In genomic region chr6:161245363-161245762, GRCh38 we compare ENCODE assay signal across 23 cellular contexts. TPM values are rescaled to one million over a fixed set of nuclear protein-coding genes. Genes with fewer than 3 reads are reported as not detected.
A peak's percentile ranks its signal among the peaks of the same experiment; 100 is the strongest.
DNase-seq lines count a peak whose midpoint lies in the region; ATAC-seq, FAIRE-seq and TF ChIP-seq lines count a peak whose summit lies in the region.
"Had no signal": no experiment of that assay in that cellular context is flagged by ENCODE, and none has a peak within 500 bp of the region (broad histone marks: within the 10 kb centered on the region; RNA-seq: fewer than 3 reads in every experiment).

No MANE protein-coding gene starts in this region.

- no peaks in the 10 kb centered on the region; the same call in 2 of the 3 replicates for H3K36me3 ChIP-seq in K562 (ENCODE audit: control insufficient read depth, insufficient read depth, low read length)

- no peaks in the 10 kb centered on the region for H3K79me2 ChIP-seq in K562 (ENCODE audit: control insufficient read depth, insufficient read depth, low read length)

- no peak overlapping the region for H3K4me3 ChIP-seq in K562
- no peak overlapping the region for H3K4me3 ChIP-seq in coronary artery
- H3K4me3 ChIP-seq: BLaER1, GM23248 had no signal

- H3K4me1 ChIP-seq in K562 (replicated peaks in 1 of 2; ENCODE audit: control insufficient read depth in 2 of 2, insufficient read depth in 2 of 2, low read length in 2 of 2) = peaks cover 7 to 20% of the 10 kb centered on the region in 2 experiments; a peak in 4 of 5 replicates
- H3K4me1 ChIP-seq: BLaER1, Caco-2 had no signal

- no peak overlapping the region for H2AFZ ChIP-seq in K562 (ENCODE audit: low read depth, low read length)
- H2AFZ ChIP-seq: GM23248 had no signal

- no peak overlapping the region for H3K9ac ChIP-seq in K562 (ENCODE audit: insufficient read depth in 1 of 2, low read depth in 2 of 2, low read length in 2 of 2)
- H3K9ac ChIP-seq: BLaER1, GM23248 had no signal

- POLR2A ChIA-PET in K562 (lab: Yijun Ruan, JAX) = interaction anchor here (0.7 to 8.0 kb wide), 9 partner anchors 8 to 259 kb away, joined by 3 to 45 read pairs (median 4); partner anchors contain the start of gene MAP3K4

- TF ChIP-seq CTCF in K562 (IDR thresholded peaks at IDR 0.05 in 2 of 3, conservative IDR thresholded peaks at IDR 0.05 in 1 of 3; ENCODE audit: insufficient read depth in 2 of 3, low read depth in 1 of 3, low read length in 3 of 3) = no peak
- TF ChIP-seq CTCF in coronary artery (IDR thresholded peaks at IDR 0.05) = no peak
- no peak for TF ChIP-seq CTCF in type B pancreatic cell (conservative IDR thresholded peaks at IDR 0.05)
- TF ChIP-seq CTCF in osteocyte (IDR thresholded peaks at IDR 0.05) = no peak

- intact Hi-C loops in K562 (cut with micrococcal nuclease) = no loop called here

- H3K4me2 ChIP-seq in K562 (ENCODE audit: insufficient read depth, low read length) = no peak overlapping the region
- H3K4me2 ChIP-seq: BLaER1 had no signal

- H3K27ac Mint-ChIP-seq in type B pancreatic cell = no peak overlapping the region
- H3K27ac Mint-ChIP-seq in osteocyte (ENCODE audit: unreplicated experiment) = no peak overlapping the region
- H3K27ac Mint-ChIP-seq: B cell; CD4-positive, CD25-positive, alpha-beta regulatory T cell; CD8-positive, alpha-beta T cell; H9 had no signal

- TF ChIP-seq RAD21 in K562 (CRISPR knock-in tag; conservative IDR thresholded peaks at IDR 0.05 in 1 of 2, IDR thresholded peaks at IDR 0.05 in 1 of 2) = no peak

- H3K36me3 Mint-ChIP-seq in type B pancreatic cell (peaks cover 19% of the 10 kb centered on the region), osteocyte (ENCODE audit: unreplicated experiment) (peaks cover 5% of the 10 kb centered on the region)
- H3K36me3 Mint-ChIP-seq: CD8-positive, alpha-beta T cell had no signal

- no peaks in the 10 kb centered on the region for H3K9me3 ChIP-seq in K562 (replicated peaks; ENCODE audit: control insufficient read depth, insufficient read depth, low read depth, low read length)
- H3K9me3 ChIP-seq: Caco-2 had no signal

- FAIRE-seq in K562 (lab: Jason Lieb, UNC) = no peak
- FAIRE-seq: G401.6, GM12892, GM19239, H1 had no signal

- no peaks in the 10 kb centered on the region for H3K27me3 ChIP-seq in K562 (ENCODE audit: control insufficient read depth in 2 of 2, insufficient read depth in 2 of 2, low read length in 2 of 2)
- H3K27me3 ChIP-seq: BLaER1 had no signal

- no peak overlapping the region for H3K4me3 Mint-ChIP-seq in type B pancreatic cell
- H3K4me3 Mint-ChIP-seq in osteocyte (ENCODE audit: unreplicated experiment) = no peak overlapping the region
- H3K4me3 Mint-ChIP-seq: B cell; CD4-positive, CD25-positive, alpha-beta regulatory T cell; CD8-positive, alpha-beta T cell; H9 had no signal

- no peaks in the 10 kb centered on the region for H4K20me1 ChIP-seq in K562 (replicated peaks; ENCODE audit: control insufficient read depth, insufficient read depth, low read length)

- DNase-seq in K562 (ENCODE audit: extremely low read depth in 1 of 4, low spot score in 3 of 4) = no peak
- peak; percentile 21 for DNase-seq in coronary artery (ENCODE audit: low spot score)
- DNase-seq in mesenteric fat pad (ENCODE audit: low spot score) = peak; percentile 9
- DNase-seq in type B pancreatic cell (ENCODE audit: extremely low spot score, unreplicated experiment) = peak; percentile 36
- no peak for DNase-seq in NCI-H82 (lab: John Stamatoyannopoulos, UW)
- DNase-seq in SW 1271 (lab: John Stamatoyannopoulos, UW) = no peak
- no peak for DNase-seq in osteocyte (ENCODE audit: extremely low spot score, unreplicated experiment)
- no peak for DNase-seq in kidney glomerular epithelial cell (lab: John Stamatoyannopoulos, UW)
- DNase-seq: Caco-2; CD4-positive, CD25-positive, alpha-beta regulatory T cell; CD8-positive, alpha-beta T cell; DMS153; DND-41; GM23248; H9 had no signal

- CTCF ChIA-PET in K562 (lab: Yijun Ruan, JAX; ENCODE audit: low intra/inter-chr PET ratio) = no interaction called here

- ATAC-seq in K562 = no peak
- ATAC-seq: CD8-positive, alpha-beta T cell; HCT116 had no signal

- in situ Hi-C loops in K562 (cut with MboI) = no loop called here

- H3K27me3 Mint-ChIP-seq in type B pancreatic cell (no peaks in the 10 kb centered on the region), osteocyte (ENCODE audit: unreplicated experiment) (no peaks in the 10 kb centered on the region)
- H3K27me3 Mint-ChIP-seq: B cell; CD4-positive, CD25-positive, alpha-beta regulatory T cell had no signal

- no peaks in the 10 kb centered on the region for H3K9me1 ChIP-seq in K562 (ENCODE audit: control insufficient read depth, insufficient read depth, low read length)

- no peak for TF ChIP-seq EP300 in K562 (IDR thresholded peaks at IDR 0.05; ENCODE audit: low read length)

- BruUV-seq in K562 (replicated peaks; lab: Mats Ljungman, UMichigan) = no TSS peak

- H3K27ac ChIP-seq in K562 (ENCODE audit: extremely low read depth, low read depth, low read length) = no peak overlapping the region
- no peak overlapping the region for H3K27ac ChIP-seq in coronary artery
- H3K27ac ChIP-seq: BLaER1, C4-2B, GM23248 had no signal

- H3K4me1 Mint-ChIP-seq in type B pancreatic cell (ENCODE audit: unreplicated experiment) (peaks cover 10% of the 10 kb centered on the region), osteocyte (ENCODE audit: unreplicated experiment) (no peaks in the 10 kb centered on the region)
- H3K4me1 Mint-ChIP-seq: B cell had no signal

- TF ChIP-seq POLR2A in K562 (conservative IDR thresholded peaks at IDR 0.05) = no peak

- peaks cover 4% of the 10 kb centered on the region for H3K9me3 Mint-ChIP-seq in type B pancreatic cell
- H3K9me3 Mint-ChIP-seq in osteocyte (ENCODE audit: unreplicated experiment) = peaks cover 5% of the 10 kb centered on the region
- H3K9me3 Mint-ChIP-seq: CD8-positive, alpha-beta T cell had no signal

- 57% methylated on average over 6 of the region's 6 CpGs for WGBS in K562 (ENCODE audit: insufficient coverage, low coverage, missing lambda C conversion rate)

TF ChIP-seq in K562, 482 proteins besides CTCF, POLR2A, EP300 and RAD21:
- TF ChIP-seq ZNF717 (CRISPR knock-in tag; IDR thresholded peaks at IDR 0.05) (no peak), MECOM (CRISPR knock-in tag; IDR thresholded peaks at IDR 0.05) (no peak), STAT5A (IDR thresholded peaks at IDR 0.05; ENCODE audit: borderline replicate concordance, low read length) (no peak), RHOXF2B (CRISPR knock-in tag; conservative IDR thresholded peaks at IDR 0.05) (0 out of 2 replicates have a peak, but pooled peaks have one; percentile 14), MYBL2 (IDR thresholded peaks at IDR 0.05; ENCODE audit: low read depth) (no peak), MYBL2 (CRISPR knock-in tag; IDR thresholded peaks at IDR 0.05; ENCODE audit: borderline replicate concordance) (no peak), ZBTB7A (IDR thresholded peaks at IDR 0.05; ENCODE audit: borderline replicate concordance, control insufficient read depth, low read depth, low read length) (peak; percentile 52; the same call in 1 of the 2 replicates), BRD4 (IDR thresholded peaks at IDR 0.05) (no peak), XRCC5 (IDR thresholded peaks at IDR 0.05; ENCODE audit: low read depth, low read length) (no peak)

RNA-seq across cellular contexts. Expression of gene AGPAT4, which starts 28.5 kb away (rescaled TPM):
- 90.5 and 109 TPM in 2 replicates for total RNA-seq in K562 (2011; cell fraction: chromatin; rRNA removed; ENCODE audit: low replicate concordance)
- total RNA-seq in K562 (2011; cell fraction: nucleolus; rRNA removed) = 65.2 and 67.4 TPM in 2 replicates
- 60.1 and 75.0 TPM in 2 replicates for total RNA-seq in K562 (2011; cell fraction: nucleoplasm; rRNA removed)
- total RNA-seq in K562 (2014; rRNA removed) = 4.5 and 6.7 TPM in 2 replicates
- total RNA-seq in K562 (2014; rRNA removed; fragmentation: Illumina TruSeq; extraction: Trizol) = 7.1 and 7.9 TPM in 2 replicates
- total RNA-seq in K562 (2015; rRNA removed; fragmentation: Illumina TruSeq; extraction: Trizol) = 5.0 and 5.6 TPM in 2 replicates
- total RNA-seq in K562 (2021) = 9.2 and 9.7 TPM in 2 replicates
- 15.0 and 17.0 TPM in 2 replicates for polyA plus RNA-seq in K562 (2011; rRNA removed)
- polyA plus RNA-seq in K562 (2011; cell fraction: cytosol; rRNA removed) = 9.2 and 14.2 TPM in 2 replicates
- polyA plus RNA-seq in K562 (2011; cell fraction: nucleus; rRNA removed) = 62.4 and 68.7 TPM in 2 replicates
- polyA plus RNA-seq in K562 (2012) = 5.3 and 8.6 TPM in 2 replicates
- 5.6 and 5.7 TPM in 2 replicates for polyA plus RNA-seq in K562 (2014; fragmentation: Illumina TruSeq; extraction: Trizol)
- 1 to 10 TPM; 2.2 to 3.4 TPM for polyA plus RNA-seq in K562 (2014; fragmentation: Nextera tagmentation; extraction: Ambion mirVana)
- 7.2 and 7.3 TPM in 2 replicates for polyA plus RNA-seq in K562 (2014; rRNA removed)
- 31.8 and 34.7 TPM in 2 replicates for polyA minus RNA-seq in K562 (2011; rRNA and poly(A)+ RNA removed)
- 6.3 and 8.8 TPM in 2 replicates for polyA minus RNA-seq in K562 (2011; cell fraction: cytosol; rRNA and poly(A)+ RNA removed)
- 36.2 and 58.6 TPM in 2 replicates for polyA minus RNA-seq in K562 (2011; cell fraction: nucleus; rRNA and poly(A)+ RNA removed)
- 8.0 TPM for total RNA-seq in mesenteric fat pad
- total RNA-seq in type B pancreatic cell (ENCODE audit: low replicate concordance) = 9.6 and 24.4 TPM in 2 replicates
- total RNA-seq in osteocyte = 8.3 and 10.1 TPM in 2 replicates

Comparison
In these comparisons a context has a peak if more than half of its experiments do, and no peak if none do; other contexts are left out.
1. DNase-seq: peak in coronary artery (single experiment), mesenteric fat pad (single experiment) and type B pancreatic cell (single experiment); none in K562 (0 of 4), NCI-H82 (single experiment), SW 1271 (0 of 2), osteocyte (single experiment) and kidney glomerular epithelial cell (single experiment).